15 cellular contexts compared by ENCODE assay signal in the genomic region with DNA sequence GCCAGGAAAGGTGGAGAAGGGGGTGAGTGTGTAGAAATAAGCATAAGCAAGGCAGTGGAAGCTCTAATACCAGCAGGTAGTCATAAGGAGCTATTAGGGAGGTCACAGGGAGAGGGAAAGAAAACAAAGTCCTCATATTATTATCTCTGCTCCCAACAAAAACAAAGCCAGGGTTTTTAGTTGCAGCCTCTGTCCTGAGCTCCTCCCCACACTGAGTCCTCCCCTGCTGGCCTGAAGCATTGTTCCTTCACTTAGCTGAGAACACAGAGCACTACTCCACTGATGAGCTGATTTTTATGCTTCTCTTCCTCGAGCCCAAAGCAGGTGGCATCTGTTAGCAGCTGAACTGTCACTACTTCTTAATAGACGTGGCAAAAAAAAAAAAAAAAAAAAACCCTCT. TPM values are rescaled to one million over a fixed set of nuclear protein-coding genes. Genes with fewer than 3 reads are reported as not detected.
A peak's percentile ranks its signal among the peaks of the same experiment; 100 is the strongest.
DNase-seq lines count a peak whose midpoint lies in the region; ATAC-seq lines count a peak whose summit lies in the region.
"Had no signal": no experiment of that assay in that cellular context is flagged by ENCODE, and none has a peak within 500 bp of the region (broad histone marks: within the 10 kb centered on the region; RNA-seq: fewer than 3 reads in every experiment).

No MANE protein-coding gene starts in this region.

- CTCF ChIA-PET in activated CD8-positive, alpha-beta memory T cell treated with anti-CD3 and anti-CD28 coated beads, Interleukin-2, amount 10 ng/mL, durations not matched to agents 7 days and 5 days (lab: Charles Lee) = interaction anchor here (0.5 to 9.5 kb wide), 7 partner anchors 11 to 197 kb away, joined by 3 to 87 read pairs (median 5); a partner anchor contains a TSS

- no peak overlapping the region for H3K4me3 Mint-ChIP-seq in T-helper 2 cell treated with Interferon-gamma antibody and Interleukin-4, amounts not matched to agents 5 μg/mL and 100 μg/mL, for 36 hours
- no peak overlapping the region for H3K4me3 Mint-ChIP-seq in activated CD8-positive, alpha-beta memory T cell treated with anti-CD3 and anti-CD28 coated beads, Interleukin-2, amount 10 ng/mL, durations not matched to agents 7 days and 5 days
- H3K4me3 Mint-ChIP-seq: activated CD8-positive, alpha-beta T cell treated with anti-CD3 and anti-CD28 coated beads for 36 hours; activated naive CD8-positive, alpha-beta T cell treated with anti-CD3 and anti-CD28 coated beads, Interleukin-2, amount 50 U/mL, for 24 hours; activated T-helper 1 cell treated with anti-CD3 and anti-CD28 coated beads, Interleukin-12 subunit alpha, Interleukin-12 subunit beta, Interleukin-2, Interleukin-4 antibody, amounts not matched to agents 30 ng/mL and 10 ng/mL and 1 ng/mL, durations not matched to agents 14 hours and 24 hours and 36 hours; effector memory CD8-positive, alpha-beta T cell; neural crest cell had no signal

- H3K9me3 Mint-ChIP-seq in T-helper 2 cell treated with Interferon-gamma antibody and Interleukin-4, amounts not matched to agents 5 μg/mL and 100 μg/mL, for 36 hours = no peaks in the 10 kb centered on the region
- no peaks in the 10 kb centered on the region for H3K9me3 Mint-ChIP-seq in activated CD8-positive, alpha-beta memory T cell treated with anti-CD3 and anti-CD28 coated beads, Interleukin-2, amount 10 ng/mL, durations not matched to agents 7 days and 5 days (ENCODE audit: low read depth)
- H3K9me3 Mint-ChIP-seq: activated CD8-positive, alpha-beta T cell treated with anti-CD3 and anti-CD28 coated beads for 36 hours; activated naive CD8-positive, alpha-beta T cell treated with anti-CD3 and anti-CD28 coated beads, Interleukin-2, amount 50 U/mL, for 24 hours; activated T-helper 1 cell treated with anti-CD3 and anti-CD28 coated beads, Interleukin-12 subunit alpha, Interleukin-12 subunit beta, Interleukin-2, Interleukin-4 antibody, amounts not matched to agents 30 ng/mL and 10 ng/mL and 1 ng/mL, durations not matched to agents 14 hours and 24 hours and 36 hours; effector memory CD8-positive, alpha-beta T cell; neural crest cell had no signal

- DNase-seq in DMS53 (lab: John Stamatoyannopoulos, UW) = peak; percentile 39
- peak; percentile 91 for DNase-seq in NCI-H1417 treated with DMSO at 0.1 percent for 48 hours (lab: John Stamatoyannopoulos, UW)
- peak; percentile 87 for DNase-seq in NCI-H748 treated with DMSO at 0.1 percent for 48 hours (lab: John Stamatoyannopoulos, UW)
- peak; percentile 75 for DNase-seq in left kidney (ENCODE audit: low read depth, low spot score)
- no peak for DNase-seq in T-helper 2 cell treated with Interferon-gamma antibody and Interleukin-4, amounts not matched to agents 5 μg/mL and 100 μg/mL, for 36 hours (ENCODE audit: low spot score)
- DNase-seq in activated CD8-positive, alpha-beta memory T cell treated with anti-CD3 and anti-CD28 coated beads, Interleukin-2, amount 10 ng/mL, durations not matched to agents 7 days and 5 days = no peak
- no peak for DNase-seq in NOMO-1 (lab: John Stamatoyannopoulos, UW; ENCODE audit: unreplicated experiment in 2 of 2)
- DNase-seq: activated CD8-positive, alpha-beta T cell treated with anti-CD3 and anti-CD28 coated beads for 36 hours; activated naive CD8-positive, alpha-beta T cell treated with anti-CD3 and anti-CD28 coated beads, Interleukin-2, amount 50 U/mL, for 24 hours; effector memory CD8-positive, alpha-beta T cell; lower lobe of right lung had no signal

- peaks cover 28% of the 10 kb centered on the region for H3K36me3 Mint-ChIP-seq in T-helper 2 cell treated with Interferon-gamma antibody and Interleukin-4, amounts not matched to agents 5 μg/mL and 100 μg/mL, for 36 hours (ENCODE audit: low read depth)
- H3K36me3 Mint-ChIP-seq in activated CD8-positive, alpha-beta memory T cell treated with anti-CD3 and anti-CD28 coated beads, Interleukin-2, amount 10 ng/mL, durations not matched to agents 7 days and 5 days = peaks cover 12% of the 10 kb centered on the region

- peaks cover 3% of the 10 kb centered on the region for H3K4me1 Mint-ChIP-seq in T-helper 2 cell treated with Interferon-gamma antibody and Interleukin-4, amounts not matched to agents 5 μg/mL and 100 μg/mL, for 36 hours (ENCODE audit: low read depth)
- H3K4me1 Mint-ChIP-seq in activated CD8-positive, alpha-beta memory T cell treated with anti-CD3 and anti-CD28 coated beads, Interleukin-2, amount 10 ng/mL, durations not matched to agents 7 days and 5 days = peaks cover 8% of the 10 kb centered on the region

- no peak for ATAC-seq in activated CD8-positive, alpha-beta memory T cell treated with anti-CD3 and anti-CD28 coated beads, Interleukin-2, amount 10 ng/mL, durations not matched to agents 7 days and 5 days
- ATAC-seq in HG02884 (IDR thresholded peaks at IDR 0.05; ENCODE audit: unreplicated experiment) = no peak
- ATAC-seq: activated CD8-positive, alpha-beta T cell treated with anti-CD3 and anti-CD28 coated beads for 36 hours; activated naive CD8-positive, alpha-beta T cell treated with anti-CD3 and anti-CD28 coated beads, Interleukin-2, amount 50 U/mL, for 24 hours; effector memory CD8-positive, alpha-beta T cell; lower lobe of right lung; Panc1 had no signal

- no peak overlapping the region for H3K27ac Mint-ChIP-seq in T-helper 2 cell treated with Interferon-gamma antibody and Interleukin-4, amounts not matched to agents 5 μg/mL and 100 μg/mL, for 36 hours
- H3K27ac Mint-ChIP-seq in activated CD8-positive, alpha-beta memory T cell treated with anti-CD3 and anti-CD28 coated beads, Interleukin-2, amount 10 ng/mL, durations not matched to agents 7 days and 5 days = no peak overlapping the region
- H3K27ac Mint-ChIP-seq: activated CD8-positive, alpha-beta T cell treated with anti-CD3 and anti-CD28 coated beads for 36 hours; activated naive CD8-positive, alpha-beta T cell treated with anti-CD3 and anti-CD28 coated beads, Interleukin-2, amount 50 U/mL, for 24 hours; activated T-helper 1 cell treated with anti-CD3 and anti-CD28 coated beads, Interleukin-12 subunit alpha, Interleukin-12 subunit beta, Interleukin-2, Interleukin-4 antibody, amounts not matched to agents 30 ng/mL and 10 ng/mL and 1 ng/mL, durations not matched to agents 14 hours and 24 hours and 36 hours had no signal

- no peaks in the 10 kb centered on the region for H3K27me3 Mint-ChIP-seq in T-helper 2 cell treated with Interferon-gamma antibody and Interleukin-4, amounts not matched to agents 5 μg/mL and 100 μg/mL, for 36 hours (ENCODE audit: low read depth)
- no peaks in the 10 kb centered on the region for H3K27me3 Mint-ChIP-seq in activated CD8-positive, alpha-beta memory T cell treated with anti-CD3 and anti-CD28 coated beads, Interleukin-2, amount 10 ng/mL, durations not matched to agents 7 days and 5 days
- H3K27me3 Mint-ChIP-seq: activated CD8-positive, alpha-beta T cell treated with anti-CD3 and anti-CD28 coated beads for 36 hours; activated naive CD8-positive, alpha-beta T cell treated with anti-CD3 and anti-CD28 coated beads, Interleukin-2, amount 50 U/mL, for 24 hours; effector memory CD8-positive, alpha-beta T cell had no signal

RNA-seq across cellular contexts. Expression of a gene that starts 10.4 kb away (rescaled TPM):
- total RNA-seq in activated CD8-positive, alpha-beta memory T cell treated with anti-CD3 and anti-CD28 coated beads, Interleukin-2, amount 10 ng/mL, durations not matched to agents 7 days and 5 days = 10 to 100 TPM in 1 of 2 experiments, 1 to 10 TPM in 1; 5.4 to 10.0 TPM

RNA-seq across cellular contexts. Expression of a gene that starts 31.9 kb away (rescaled TPM):
- total RNA-seq in activated CD8-positive, alpha-beta memory T cell treated with anti-CD3 and anti-CD28 coated beads, Interleukin-2, amount 10 ng/mL, durations not matched to agents 7 days and 5 days = 100 to 1,000 TPM; 194 to 357 TPM

RNA-seq across cellular contexts. Expression of a gene that starts 44.8 kb away (rescaled TPM):
- total RNA-seq in activated CD8-positive, alpha-beta memory T cell treated with anti-CD3 and anti-CD28 coated beads, Interleukin-2, amount 10 ng/mL, durations not matched to agents 7 days and 5 days = under 1 TPM; 0.58 to 0.68 TPM
- total RNA-seq: lower lobe of right lung had no signal

Comparison
In these comparisons a context has a peak if more than half of its experiments do, and no peak if none do; other contexts are left out.
1. DNase-seq: peak in DMS53 (single experiment), NCI-H1417 treated with DMSO at 0.1 percent for 48 hours (single experiment), NCI-H748 treated with DMSO at 0.1 percent for 48 hours (single experiment) and left kidney (single experiment); none in T-helper 2 cell treated with Interferon-gamma antibody and Interleukin-4, amounts not matched to agents 5 μg/mL and 100 μg/mL, for 36 hours (single experiment), activated CD8-positive, alpha-beta memory T cell treated with anti-CD3 and anti-CD28 coated beads, Interleukin-2, amount 10 ng/mL, durations not matched to agents 7 days and 5 days (single experiment) and NOMO-1 (0 of 2).